Comparison of ENCODE assay signal across 15 cellular contexts in genomic region chr6:125262026-125263013, GRCh38. TPM values are rescaled to one million over a fixed set of nuclear protein-coding genes. Genes with fewer than 3 reads are reported as not detected.
A peak's percentile ranks its signal among the peaks of the same experiment; 100 is the strongest.
DNase-seq lines count a peak whose midpoint lies in the region; ATAC-seq and TF ChIP-seq lines count a peak whose summit lies in the region.
"Had no signal": no experiment of that assay in that cellular context is flagged by ENCODE, and none has a peak within 500 bp of the region (broad histone marks: within the 10 kb centered on the region; RNA-seq: fewer than 3 reads in every experiment).

No MANE protein-coding gene starts in this region.

- no peaks in the 10 kb centered on the region for H3K9me3 ChIP-seq in ascending aorta

- ATAC-seq in GM23338: peak; percentile 53
- ATAC-seq in HG02852 (IDR thresholded peaks at IDR 0.05; ENCODE audit: unreplicated experiment): no peak
- ATAC-seq in GM18519 (IDR thresholded peaks at IDR 0.05; ENCODE audit: low FRiP score, unreplicated experiment): no peak

- no peak overlapping the region for H3K27ac Mint-ChIP-seq in GM23338
- H3K27ac Mint-ChIP-seq: activated CD4-positive, alpha-beta T cell treated with anti-CD3 and anti-CD28 coated beads, Interleukin-2, amount 10 ng/mL, durations not matched to agents 7 days and 5 days; activated T-helper 1 cell treated with anti-CD3 and anti-CD28 coated beads, Interleukin-12 subunit alpha, Interleukin-12 subunit beta, Interleukin-2, Interleukin-4 antibody, amounts not matched to agents 30 ng/mL and 10 ng/mL and 1 ng/mL, durations not matched to agents 14 hours and 24 hours and 36 hours; B cell; endodermal cell; T-helper 1 cell treated with Interleukin-12 subunit alpha and Interleukin-12 subunit beta and Interleukin-4 antibody, amounts not matched to agents 30 μg/mL and 1 μg/mL, for 36 hours had no signal

- no peak overlapping the region for H2AFZ ChIP-seq in GM23338

- H3F3A ChIP-seq in GM23338 (replicated peaks; ENCODE audit: low read depth): no peaks in the 10 kb centered on the region

- no peaks in the 10 kb centered on the region for H3K27me3 Mint-ChIP-seq in GM23338 (ENCODE audit: insufficient read depth, low read depth, poor library complexity)
- H3K27me3 Mint-ChIP-seq: activated CD4-positive, alpha-beta T cell treated with anti-CD3 and anti-CD28 coated beads, Interleukin-2, amount 10 ng/mL, durations not matched to agents 7 days and 5 days; B cell had no signal

- no peaks in the 10 kb centered on the region for H3K9me2 ChIP-seq in GM23338 (ENCODE audit: insufficient read depth)

- no peak overlapping the region for H3K4me2 ChIP-seq in GM23338

- H3K4me3 ChIP-seq in GM23338: no peak overlapping the region
- H3K4me3 ChIP-seq in ascending aorta: peak overlapping the region in 1 of 2 donors; percentile 16

- H3K27ac ChIP-seq in GM23338 (ENCODE audit: low read depth): no peak overlapping the region
- H3K27ac ChIP-seq in ascending aorta: peak overlapping the region; percentile 66 to 71

- TF ChIP-seq CTCF in GM23338 (conservative IDR thresholded peaks at IDR 0.05; ENCODE audit: low read depth in 2 of 2): no peak
- no peak for TF ChIP-seq CTCF in ascending aorta (IDR thresholded peaks at IDR 0.05)

- peaks cover 9% of the 10 kb centered on the region for H3K4me1 ChIP-seq in GM23338 (ENCODE audit: insufficient read depth)
- H3K4me1 ChIP-seq in ascending aorta: peaks cover 0 to 13% of the 10 kb centered on the region in 2 donors

- H3K36me3 ChIP-seq in GM23338 (ENCODE audit: insufficient read depth) (no peaks in the 10 kb centered on the region), ascending aorta (no peaks in the 10 kb centered on the region)

- H3K27me3 ChIP-seq in GM23338 (ENCODE audit: insufficient read depth) (no peaks in the 10 kb centered on the region), ascending aorta (no peaks in the 10 kb centered on the region)

- no peaks in the 10 kb centered on the region for H3K36me3 Mint-ChIP-seq in GM23338 (ENCODE audit: low read depth)

- H3K79me2 ChIP-seq in GM23338 (replicated peaks; ENCODE audit: insufficient read depth): no peaks in the 10 kb centered on the region

- no peak overlapping the region for H3K4me3 Mint-ChIP-seq in GM23338
- H3K4me3 Mint-ChIP-seq: activated CD4-positive, alpha-beta T cell treated with anti-CD3 and anti-CD28 coated beads, Interleukin-2, amount 10 ng/mL, durations not matched to agents 7 days and 5 days; activated T-helper 1 cell treated with anti-CD3 and anti-CD28 coated beads, Interleukin-12 subunit alpha, Interleukin-12 subunit beta, Interleukin-2, Interleukin-4 antibody, amounts not matched to agents 30 ng/mL and 10 ng/mL and 1 ng/mL, durations not matched to agents 14 hours and 24 hours and 36 hours; B cell; endodermal cell; T-helper 1 cell treated with Interleukin-12 subunit alpha and Interleukin-12 subunit beta and Interleukin-4 antibody, amounts not matched to agents 30 μg/mL and 1 μg/mL, for 36 hours had no signal

- no peaks in the 10 kb centered on the region for H3K9me3 Mint-ChIP-seq in GM23338
- H3K9me3 Mint-ChIP-seq: activated CD4-positive, alpha-beta T cell treated with anti-CD3 and anti-CD28 coated beads, Interleukin-2, amount 10 ng/mL, durations not matched to agents 7 days and 5 days; activated T-helper 1 cell treated with anti-CD3 and anti-CD28 coated beads, Interleukin-12 subunit alpha, Interleukin-12 subunit beta, Interleukin-2, Interleukin-4 antibody, amounts not matched to agents 30 ng/mL and 10 ng/mL and 1 ng/mL, durations not matched to agents 14 hours and 24 hours and 36 hours; endodermal cell; T-helper 1 cell treated with Interleukin-12 subunit alpha and Interleukin-12 subunit beta and Interleukin-4 antibody, amounts not matched to agents 30 μg/mL and 1 μg/mL, for 36 hours had no signal

- H4K20me1 ChIP-seq in GM23338 (replicated peaks; ENCODE audit: insufficient read depth): no peaks in the 10 kb centered on the region

- intact Hi-C loops in ascending aorta (cut with DNase I): loop anchor here (1.0 to 5.0 kb wide), 4 partner anchors 39 to 110 kb away; partner anchors contain the start of genes HDDC2 and TPD52L1

- peaks cover 13% of the 10 kb centered on the region; the same call in 2 of the 3 replicates for H3K4me1 Mint-ChIP-seq in GM23338
- H3K4me1 Mint-ChIP-seq: activated CD4-positive, alpha-beta T cell treated with anti-CD3 and anti-CD28 coated beads, Interleukin-2, amount 10 ng/mL, durations not matched to agents 7 days and 5 days; B cell; endodermal cell had no signal

- DNase-seq in A172 (ENCODE audit: low spot score): peak; percentile 39
- DNase-seq in GM23338 (ENCODE audit: low spot score): no peak
- DNase-seq in ascending aorta (ENCODE audit: low spot score in 2 of 2): peak in 1 of 2 donors; percentile 86
- DNase-seq in hepatic stellate cell (ENCODE audit: low spot score): peak; percentile 82
- DNase-seq in SK-N-DZ (ENCODE audit: low spot score): no peak
- no peak for DNase-seq in germinal center (ENCODE audit: low spot score)
- DNase-seq: activated CD4-positive, alpha-beta T cell treated with anti-CD3 and anti-CD28 coated beads, Interleukin-2, amount 10 ng/mL, durations not matched to agents 7 days and 5 days; endodermal cell; mesendoderm; MM.1S had no signal

TF ChIP-seq in GM23338, 12 proteins besides CTCF, POLR2A, EP300 and RAD21 (continues in another document):
- TF ChIP-seq JUNB (IDR thresholded peaks at IDR 0.05; ENCODE audit: unreplicated experiment) (no peak), ETS1 (IDR thresholded peaks at IDR 0.05) (no peak), EZH2 (IDR thresholded peaks at IDR 0.05; ENCODE audit: low read depth, unreplicated experiment) (no peak), NANOG (IDR thresholded peaks at IDR 0.05; ENCODE audit: borderline replicate concordance) (no peak), ZNF114 (CRISPR knock-in tag; IDR thresholded peaks at IDR 0.05) (no peak), EZH2phosphoT487 (IDR thresholded peaks at IDR 0.05; ENCODE audit: unreplicated experiment) (no peak), STAT1 (IDR thresholded peaks at IDR 0.05; ENCODE audit: unreplicated experiment) (no peak), REST (IDR thresholded peaks at IDR 0.05; ENCODE audit: unreplicated experiment) (no peak), ZNF331 (CRISPR knock-in tag; IDR thresholded peaks at IDR 0.05; ENCODE audit: low read depth) (no peak), CREB1 (CRISPR knock-in tag; IDR thresholded peaks at IDR 0.05; ENCODE audit: low read depth) (no peak), POLR2AphosphoS5 (IDR thresholded peaks at IDR 0.05; ENCODE audit: low read depth) (no peak)

RNA-seq across cellular contexts. Expression of gene HDDC2, which starts 39.4 kb away (rescaled TPM):
- total RNA-seq in A172 (2014; rRNA removed; shearing (Covaris generic)): 95.8 and 113 TPM in 2 replicates
- total RNA-seq in GM23338 (2014; rRNA removed; shearing (Covaris generic)): 69.4 and 69.5 TPM in 2 replicates
- 123 and 131 TPM in 2 replicates for polyA plus RNA-seq in GM23338 (2016; fragmentation: Nextera tagmentation; extraction: Ambion mirVana)
- total RNA-seq in ascending aorta: 2.4 TPM
- polyA plus RNA-seq in SK-N-DZ (2014; cell fraction: cytosol; rRNA removed): 56.7 and 84.8 TPM in 2 replicates
- polyA plus RNA-seq in SK-N-DZ (2014; cell fraction: nucleus; rRNA removed): 46.8 and 68.4 TPM in 2 replicates

Comparison
In these comparisons a context has a peak if more than half of its experiments do, and no peak if none do; other contexts are left out.
1. DNase-seq: peak in A172 (single experiment) and hepatic stellate cell (single experiment); none in GM23338 (single experiment), SK-N-DZ (single experiment) and germinal center (single experiment).
2. RNA of gene HDDC2, which starts 39.4 kb away (total RNA-seq): 95.8 to 113 TPM in A172 and 69.4 to 69.5 TPM in GM23338; 2.4 TPM in ascending aorta (single experiment); every median in the first group is over 10 times any median in the second.